In genomic region chr14:77761205-77761931, GRCh38 we compare ENCODE assay signal across 8 cellular contexts. TPM values are rescaled to one million over a fixed set of nuclear protein-coding genes. Genes with fewer than 3 reads are reported as not detected.
A peak's percentile ranks its signal among the peaks of the same experiment; 100 is the strongest.
DNase-seq lines count a peak whose midpoint lies in the region; ATAC-seq and TF ChIP-seq lines count a peak whose summit lies in the region.

No MANE protein-coding gene starts in this region.

- DNase-seq in A172 (ENCODE audit: low spot score): peak; percentile 1
- DNase-seq in GM04503 (ENCODE audit: low read depth): peak; percentile 66
- peak; percentile 57 to 98 (median 75) for DNase-seq in NCI-H1417 (lab: John Stamatoyannopoulos, UW)
- DNase-seq in activated CD4-positive, alpha-beta memory T cell treated with anti-CD3 and anti-CD28 coated beads, Interleukin-2, amount 10 ng/mL, durations not matched to agents 7 days and 5 days: peak; percentile 19
- DNase-seq in foreskin fibroblast: peak; percentile 30 to 66
- no peak for DNase-seq in natural killer cell treated with Interleukin-12 subunit alpha and Interleukin-12 subunit beta and Interleukin-15 and Interleukin-18, amount 100 ng/mL, for 72 hours (ENCODE audit: low spot score)
- DNase-seq in stimulated activated CD4-positive, alpha-beta T cell treated with anti-CD3 and anti-CD28 coated beads, Interleukin-4, amount 100 ng/mL, for 4 hours: no peak

- CTCF ChIA-PET in activated CD4-positive, alpha-beta memory T cell treated with anti-CD3 and anti-CD28 coated beads, Interleukin-2, amount 10 ng/mL, durations not matched to agents 7 days and 5 days (lab: Charles Lee): interaction anchor here (3.0 kb wide), 1 partner anchor 39 kb away, joined by 7 read pairs; the partner anchor contains the start of gene ADCK1

- peak overlapping the region; percentile 76 to 91 for H3K4me3 ChIP-seq in foreskin fibroblast (ENCODE audit: low read depth in 1 of 2, low read length in 2 of 2)

- peak overlapping the region; percentile 93 for H3K27ac Mint-ChIP-seq in activated CD4-positive, alpha-beta memory T cell treated with anti-CD3 and anti-CD28 coated beads, Interleukin-2, amount 10 ng/mL, durations not matched to agents 7 days and 5 days
- peak overlapping the region; percentile 97 to 98 for H3K27ac Mint-ChIP-seq in natural killer cell treated with Interleukin-12 subunit alpha and Interleukin-12 subunit beta and Interleukin-15 and Interleukin-18, amount 100 ng/mL, for 72 hours

- peak overlapping the region; percentile 95 for H3K4me3 Mint-ChIP-seq in activated CD4-positive, alpha-beta memory T cell treated with anti-CD3 and anti-CD28 coated beads, Interleukin-2, amount 10 ng/mL, durations not matched to agents 7 days and 5 days
- peak overlapping the region; percentile 97 for H3K4me3 Mint-ChIP-seq in natural killer cell treated with Interleukin-12 subunit alpha and Interleukin-12 subunit beta and Interleukin-15 and Interleukin-18, amount 100 ng/mL, for 72 hours

- peaks cover 26% of the 10 kb centered on the region for H3K36me3 Mint-ChIP-seq in activated CD4-positive, alpha-beta memory T cell treated with anti-CD3 and anti-CD28 coated beads, Interleukin-2, amount 10 ng/mL, durations not matched to agents 7 days and 5 days (ENCODE audit: low read depth)
- peaks cover 18% of the 10 kb centered on the region for H3K36me3 Mint-ChIP-seq in natural killer cell treated with Interleukin-12 subunit alpha and Interleukin-12 subunit beta and Interleukin-15 and Interleukin-18, amount 100 ng/mL, for 72 hours

- peak; percentile 11 for TF ChIP-seq CTCF in foreskin fibroblast (IDR thresholded peaks at IDR 0.05; ENCODE audit: low read depth, low read length)

- POLR2A ChIA-PET in activated CD4-positive, alpha-beta memory T cell treated with anti-CD3 and anti-CD28 coated beads, Interleukin-2, amount 10 ng/mL, durations not matched to agents 7 days and 5 days (lab: Charles Lee): interaction anchor here (1.1 to 2.9 kb wide), 7 partner anchors 10 to 54 kb away, joined by 3 to 29 read pairs (median 11); partner anchors contain the start of genes ADCK1, ALKBH1 and SLIRP

- H3K4me1 Mint-ChIP-seq in activated CD4-positive, alpha-beta memory T cell treated with anti-CD3 and anti-CD28 coated beads, Interleukin-2, amount 10 ng/mL, durations not matched to agents 7 days and 5 days: peaks cover 37% of the 10 kb centered on the region
- H3K4me1 Mint-ChIP-seq in natural killer cell treated with Interleukin-12 subunit alpha and Interleukin-12 subunit beta and Interleukin-15 and Interleukin-18, amount 100 ng/mL, for 72 hours (ENCODE audit: low read depth in 2 of 2): peaks cover 27% of the 10 kb centered on the region in 2 donors

- no peaks in the 10 kb centered on the region for H3K9me3 Mint-ChIP-seq in activated CD4-positive, alpha-beta memory T cell treated with anti-CD3 and anti-CD28 coated beads, Interleukin-2, amount 10 ng/mL, durations not matched to agents 7 days and 5 days
- H3K9me3 Mint-ChIP-seq in natural killer cell treated with Interleukin-12 subunit alpha and Interleukin-12 subunit beta and Interleukin-15 and Interleukin-18, amount 100 ng/mL, for 72 hours: no peaks in the 10 kb centered on the region

- peak; percentile 25 for ATAC-seq in HG02623 (IDR thresholded peaks at IDR 0.05; ENCODE audit: unreplicated experiment)
- ATAC-seq in natural killer cell treated with Interleukin-12 subunit alpha and Interleukin-12 subunit beta and Interleukin-15 and Interleukin-18, amount 100 ng/mL, for 72 hours: peak; percentile 52 to 62

- H3K27me3 Mint-ChIP-seq in activated CD4-positive, alpha-beta memory T cell treated with anti-CD3 and anti-CD28 coated beads, Interleukin-2, amount 10 ng/mL, durations not matched to agents 7 days and 5 days: no peaks in the 10 kb centered on the region
- no peaks in the 10 kb centered on the region for H3K27me3 Mint-ChIP-seq in natural killer cell treated with Interleukin-12 subunit alpha and Interleukin-12 subunit beta and Interleukin-15 and Interleukin-18, amount 100 ng/mL, for 72 hours

RNA-seq across cellular contexts. Expression of gene SNW1, which starts 0.4 kb away (rescaled TPM):
- total RNA-seq in A172 (2014; rRNA removed; shearing (Covaris generic)): 68.8 and 80.9 TPM in 2 replicates
- total RNA-seq in activated CD4-positive, alpha-beta memory T cell treated with anti-CD3 and anti-CD28 coated beads, Interleukin-2, amount 10 ng/mL, durations not matched to agents 7 days and 5 days: 100 to 1,000 TPM; 117 to 120 TPM
- 100 to 1,000 TPM in 1 of 2 donors, 10 to 100 TPM in 1; 82.4 to 109 TPM for total RNA-seq in natural killer cell treated with Interleukin-12 subunit alpha and Interleukin-12 subunit beta and Interleukin-15 and Interleukin-18, amount 100 ng/mL, for 72 hours

RNA-seq across cellular contexts. Expression of gene ADCK1, which starts 38.5 kb away (rescaled TPM):
- 4.7 and 5.4 TPM in 2 replicates for total RNA-seq in A172 (2014; rRNA removed; shearing (Covaris generic))
- 1 to 10 TPM; 2.2 to 2.8 TPM for total RNA-seq in activated CD4-positive, alpha-beta memory T cell treated with anti-CD3 and anti-CD28 coated beads, Interleukin-2, amount 10 ng/mL, durations not matched to agents 7 days and 5 days
- total RNA-seq in natural killer cell treated with Interleukin-12 subunit alpha and Interleukin-12 subunit beta and Interleukin-15 and Interleukin-18, amount 100 ng/mL, for 72 hours: 1 to 10 TPM; 3.0 to 4.8 TPM

RNA-seq across cellular contexts. Expression of gene SLIRP, which starts 53.5 kb away (rescaled TPM):
- 382 and 479 TPM in 2 replicates for total RNA-seq in A172 (2014; rRNA removed; shearing (Covaris generic))
- total RNA-seq in activated CD4-positive, alpha-beta memory T cell treated with anti-CD3 and anti-CD28 coated beads, Interleukin-2, amount 10 ng/mL, durations not matched to agents 7 days and 5 days: 10 to 100 TPM; 56.4 to 76.7 TPM
- total RNA-seq in natural killer cell treated with Interleukin-12 subunit alpha and Interleukin-12 subunit beta and Interleukin-15 and Interleukin-18, amount 100 ng/mL, for 72 hours: 10 to 100 TPM; 77.6 to 98.3 TPM

RNA-seq across cellular contexts. Expression of gene ALKBH1, which starts 53.5 kb away (rescaled TPM):
- total RNA-seq in A172 (2014; rRNA removed; shearing (Covaris generic)): 7.0 and 14.2 TPM in 2 replicates
- 10 to 100 TPM; 12.5 to 12.8 TPM for total RNA-seq in activated CD4-positive, alpha-beta memory T cell treated with anti-CD3 and anti-CD28 coated beads, Interleukin-2, amount 10 ng/mL, durations not matched to agents 7 days and 5 days
- 10 to 100 TPM; 14.4 to 22.0 TPM for total RNA-seq in natural killer cell treated with Interleukin-12 subunit alpha and Interleukin-12 subunit beta and Interleukin-15 and Interleukin-18, amount 100 ng/mL, for 72 hours

Comparison
In these comparisons a context has a peak if more than half of its experiments do, and no peak if none do; other contexts are left out.
1. DNase-seq: peak in A172 (single experiment), GM04503 (single experiment), NCI-H1417 (3 of 3), activated CD4-positive, alpha-beta memory T cell treated with anti-CD3 and anti-CD28 coated beads, Interleukin-2, amount 10 ng/mL, durations not matched to agents 7 days and 5 days (single experiment) and foreskin fibroblast (2 of 2); none in natural killer cell treated with Interleukin-12 subunit alpha and Interleukin-12 subunit beta and Interleukin-15 and Interleukin-18, amount 100 ng/mL, for 72 hours (single experiment) and stimulated activated CD4-positive, alpha-beta T cell treated with anti-CD3 and anti-CD28 coated beads, Interleukin-4, amount 100 ng/mL, for 4 hours (0 of 2).